In genomic region chr11:62823677-62824076, GRCh38 we compare ENCODE assay signal across 28 cellular contexts. TPM values are rescaled to one million over a fixed set of nuclear protein-coding genes. Genes with fewer than 3 reads are reported as not detected.
"Had no signal": no experiment of that assay in that cellular context is flagged by ENCODE, and none has a peak within 500 bp of the region (broad histone marks: within the 10 kb centered on the region; RNA-seq: fewer than 3 reads in every experiment).

No MANE protein-coding gene starts in this region.

- H3K27me3 Mint-ChIP-seq: activated B cell treated with CpG ODN at 0.5 μM for 24 hours; activated CD4-positive, alpha-beta T cell treated with anti-CD3 and anti-CD28 coated beads, Interleukin-2, amount 10 ng/mL, durations not matched to agents 24 days and 14 days; activated naive CD8-positive, alpha-beta T cell treated with anti-CD3 and anti-CD28 coated beads for 36 hours; IgD-negative memory B cell; T-cell had no signal

- DNase-seq: activated B cell treated with CpG ODN at 0.5 μM for 24 hours; activated CD4-positive, alpha-beta T cell treated with anti-CD3 and anti-CD28 coated beads for 1 hour; activated CD4-positive, alpha-beta T cell treated with anti-CD3 and anti-CD28 coated beads, Interleukin-2, amount 10 ng/mL, durations not matched to agents 24 days and 14 days; activated CD4-positive, alpha-beta T cell treated with anti-CD3 and anti-CD28 coated beads, Interleukin-2, amount 50 U/mL, for 48 hours; activated CD8-positive, alpha-beta memory T cell treated with anti-CD3 and anti-CD28 coated beads, Interleukin-2, amount 50 U/mL, for 48 hours; activated effector memory CD4-positive, alpha-beta T cell treated with anti-CD3 and anti-CD28 coated beads, Interleukin-2, amount 50 U/mL, for 16 hours; activated naive CD4-positive, alpha-beta T cell treated with Interleukin-2 at 50 U/mL for 16 hours; activated naive CD8-positive, alpha-beta T cell treated with anti-CD3 and anti-CD28 coated beads for 36 hours; activated T-cell treated with anti-CD3 and anti-CD28 coated beads, Interleukin-2, amount 50 U/mL, for 4 hours; KG1; MG63; MV-4-11; NCI-H1092 treated with DMSO at 0.1 percent for 48 hours; NCI-H1436; NCI-H1694 treated with DMSO at 0.1 percent for 48 hours; NCI-H2029 treated with DMSO at 0.1 percent for 48 hours; NCI-H345; NCI-H510A; NCI-H526 treated with DMSO at 0.1 percent for 48 hours; NCI-H82; T-cell; T-helper 2 cell; T1000 had no signal

- H3K36me3 Mint-ChIP-seq: activated naive CD8-positive, alpha-beta T cell treated with anti-CD3 and anti-CD28 coated beads for 36 hours had no signal

- H3K4me3 ChIP-seq: MG63, SK-N-MC had no signal

- H3K9me3 ChIP-seq: MG63 had no signal

- H3K9me3 Mint-ChIP-seq: activated B cell treated with CpG ODN at 0.5 μM for 24 hours; activated CD4-positive, alpha-beta T cell treated with anti-CD3 and anti-CD28 coated beads, Interleukin-2, amount 10 ng/mL, durations not matched to agents 24 days and 14 days; activated naive CD8-positive, alpha-beta T cell treated with anti-CD3 and anti-CD28 coated beads for 36 hours; activated T-cell treated with anti-CD3 and anti-CD28 coated beads, Interleukin-2, amount 50 U/mL, for 4 hours; IgD-negative memory B cell; T-cell had no signal

- H3K27ac ChIP-seq: SK-N-MC had no signal

- H3K27ac Mint-ChIP-seq: activated B cell treated with CpG ODN at 0.5 μM for 24 hours; activated CD4-positive, alpha-beta T cell treated with anti-CD3 and anti-CD28 coated beads, Interleukin-2, amount 10 ng/mL, durations not matched to agents 24 days and 14 days had no signal

- ATAC-seq: activated T-cell treated with anti-CD3 and anti-CD28 coated beads, Interleukin-2, amount 50 U/mL, for 4 hours; Right ventricle myocardium inferior had no signal

- H3K4me3 Mint-ChIP-seq: activated B cell treated with CpG ODN at 0.5 μM for 24 hours; activated CD4-positive, alpha-beta T cell treated with anti-CD3 and anti-CD28 coated beads, Interleukin-2, amount 10 ng/mL, durations not matched to agents 24 days and 14 days; activated naive CD8-positive, alpha-beta T cell treated with anti-CD3 and anti-CD28 coated beads for 36 hours; activated T-cell treated with anti-CD3 and anti-CD28 coated beads, Interleukin-2, amount 50 U/mL, for 4 hours; T-cell had no signal

- H3K27me3 ChIP-seq: MG63 had no signal

- H3K4me1 Mint-ChIP-seq: activated CD4-positive, alpha-beta T cell treated with anti-CD3 and anti-CD28 coated beads, Interleukin-2, amount 10 ng/mL, durations not matched to agents 24 days and 14 days had no signal

RNA-seq across cellular contexts. Expression of gene TEX54, which starts 9.0 kb away (rescaled TPM):
- total RNA-seq: activated naive CD8-positive, alpha-beta T cell treated with anti-CD3 and anti-CD28 coated beads for 36 hours; Right ventricle myocardium inferior; RPMI7951; T-cell had no signal
- polyA plus RNA-seq: adipose tissue, IgD-negative memory B cell had no signal
